ENCODE assay signal across 9 cellular contexts in genomic region chr1:44776749-44777068, GRCh38. TPM values are rescaled to one million over a fixed set of nuclear protein-coding genes. Genes with fewer than 3 reads are reported as not detected.
DNase-seq lines count a peak whose midpoint lies in the region; ATAC-seq and TF ChIP-seq lines count a peak whose summit lies in the region.
"Had no signal": no experiment of that assay in that cellular context is flagged by ENCODE, and none has a peak within 500 bp of the region (broad histone marks: within the 10 kb centered on the region; RNA-seq: fewer than 3 reads in every experiment).

No MANE protein-coding gene starts in this region.

- H3K36me3 Mint-ChIP-seq in CD4-positive, alpha-beta T cell (ENCODE audit: low read depth): peaks cover 57% of the 10 kb centered on the region
- H3K36me3 Mint-ChIP-seq in endodermal cell (ENCODE audit: low read depth): peaks cover 55% of the 10 kb centered on the region

- no peak overlapping the region for H3K23ac ChIP-seq in neuronal stem cell (ENCODE audit: low read depth, low read length, poor library complexity)

- peaks cover 46% of the 10 kb centered on the region for H3K79me2 ChIP-seq in PC-3 (ENCODE audit: low read length)

- H3K4ac ChIP-seq in neuronal stem cell (ENCODE audit: low read length): no peak overlapping the region

- H3K79me1 ChIP-seq in neuronal stem cell (ENCODE audit: low read depth, low read length): peaks cover 9% of the 10 kb centered on the region

- no peaks in the 10 kb centered on the region for H3K27me3 Mint-ChIP-seq in CD4-positive, alpha-beta T cell
- H3K27me3 Mint-ChIP-seq in endodermal cell (ENCODE audit: insufficient read depth): no peaks in the 10 kb centered on the region

- no peak overlapping the region for H2BK12ac ChIP-seq in neuronal stem cell (ENCODE audit: low read length)

- H2BK120ac ChIP-seq in neuronal stem cell (ENCODE audit: low read depth, low read length): no peak overlapping the region

- H2AK5ac ChIP-seq in neuronal stem cell (ENCODE audit: low read depth, low read length): no peak overlapping the region

- H3K4me3 Mint-ChIP-seq in CD4-positive, alpha-beta T cell: peak overlapping the region; percentile 90
- peak overlapping the region; percentile 87 for H3K4me3 Mint-ChIP-seq in endodermal cell

- H3K4me1 ChIP-seq in PC-3 (ENCODE audit: insufficient read depth, low read length) (peaks cover 15% of the 10 kb centered on the region), endodermal cell (ENCODE audit: control insufficient read depth, insufficient read depth, low read length) (no peaks in the 10 kb centered on the region), neuronal stem cell (ENCODE audit: control insufficient read depth in 2 of 2, insufficient read depth in 1 of 2, low read depth in 1 of 2, low read length in 2 of 2) (peaks cover 9 to 12% of the 10 kb centered on the region in 2 donors)

- H4K91ac ChIP-seq in neuronal stem cell (ENCODE audit: low read depth, low read length, poor library complexity): no peak overlapping the region

- H3K9ac ChIP-seq in PC-3 (ENCODE audit: low read length) (peak overlapping the region; percentile 98), endodermal cell (ENCODE audit: extremely low read depth, low read length, poor library complexity, severe bottlenecking) (peak overlapping the region; percentile 98), neuronal stem cell (ENCODE audit: low read depth, low read length, poor library complexity) (peak overlapping the region; percentile 87)

- H3K27ac ChIP-seq in CD4-positive, alpha-beta T cell (ENCODE audit: low read depth, low read length): peak overlapping the region; percentile 91
- H3K27ac ChIP-seq in PC-3 (ENCODE audit: low read length) (peak overlapping the region; percentile 63), endodermal cell (ENCODE audit: low read depth, low read length) (no peak overlapping the region), neuronal stem cell (replicated peaks; ENCODE audit: low read length) (no peak overlapping the region)

- H2AFZ ChIP-seq in PC-3 (ENCODE audit: low read length) (no peak overlapping the region), neuronal stem cell (ENCODE audit: low read length) (no peak overlapping the region)

- no peak overlapping the region for H4K8ac ChIP-seq in neuronal stem cell (ENCODE audit: low read depth, low read length)

- ATAC-seq in CD4-positive, alpha-beta T cell (ENCODE audit: poor library complexity): no peak
- ATAC-seq in PC-3: no peak

- TF ChIP-seq CTCF in CD4-positive, alpha-beta T cell (IDR thresholded peaks at IDR 0.05): no peak
- TF ChIP-seq CTCF in PC-3 (conservative IDR thresholded peaks at IDR 0.05; ENCODE audit: low read depth, low read length) (no peak), endodermal cell (conservative IDR thresholded peaks at IDR 0.05) (no peak)

- no peaks in the 10 kb centered on the region for H3K27me3 ChIP-seq in CD4-positive, alpha-beta T cell (ENCODE audit: control insufficient read depth, insufficient read depth, low read length)
- H3K27me3 ChIP-seq in PC-3 (ENCODE audit: low read length) (no peaks in the 10 kb centered on the region), endodermal cell (ENCODE audit: control insufficient read depth, insufficient read depth, low read length, poor library complexity, severe bottlenecking) (no peaks in the 10 kb centered on the region), neuronal stem cell (ENCODE audit: control insufficient read depth in 3 of 3, insufficient read depth in 3 of 3, low read depth in 1 of 3, low read length in 3 of 3) (no peaks in the 10 kb centered on the region)

- intact Hi-C loops in CD4-positive, alpha-beta T cell (cut with DNase I, micrococcal nuclease): loop anchor here in 1 of 2 experiments (2.0 to 10.0 kb wide), 7 partner anchors 36 to 718 kb away; partner anchors contain the start of genes ARMH1, MUTYH, RNU5D-1 and TESK2
- intact Hi-C loops in PC-3 (cut with micrococcal nuclease): no loop called here

- H3K9me3 ChIP-seq in CD4-positive, alpha-beta T cell (ENCODE audit: control insufficient read depth, low read length): no peaks in the 10 kb centered on the region
- no peaks in the 10 kb centered on the region for H3K9me3 ChIP-seq in PC-3 (ENCODE audit: low read length)
- no peaks in the 10 kb centered on the region for H3K9me3 ChIP-seq in endodermal cell (ENCODE audit: control insufficient read depth, low read length)
- no peaks in the 10 kb centered on the region for H3K9me3 ChIP-seq in neuronal stem cell (replicated peaks in 1 of 2; ENCODE audit: control insufficient read depth in 2 of 2, insufficient read depth in 1 of 2, low read depth in 1 of 2, low read length in 2 of 2)

- H3K4me2 ChIP-seq in PC-3 (ENCODE audit: low read length): peak overlapping the region; percentile 91
- H3K4me2 ChIP-seq in neuronal stem cell (ENCODE audit: insufficient read depth, low read length, poor library complexity, severe bottlenecking): peak overlapping the region; percentile 85

- no TSS peak for BruUV-seq in PC-3 (replicated peaks; lab: Mats Ljungman, UMichigan)

- DNase-seq in CD4-positive, alpha-beta T cell: no peak
- no peak for DNase-seq in PC-3
- no peak for DNase-seq in endodermal cell
- no peak for DNase-seq in neuronal stem cell (ENCODE audit: low spot score)
- no peak for DNase-seq in activated gamma-delta T cell treated with Interleukin-2 at 50 U/mL for 16 hours
- no peak for DNase-seq in GM03348 (ENCODE audit: low spot score)
- no peak for DNase-seq in GF-D8 (lab: John Stamatoyannopoulos, UW)
- DNase-seq in activated effector memory CD4-positive, alpha-beta T cell treated with anti-CD3 and anti-CD28 coated beads, Interleukin-2, amount 50 U/mL, for 16 hours: no peak
- DNase-seq: NCI-H774 had no signal

- no peak overlapping the region for H3K14ac ChIP-seq in neuronal stem cell (ENCODE audit: low read length)

- H3K27ac Mint-ChIP-seq in CD4-positive, alpha-beta T cell: peak overlapping the region; percentile 89
- peak overlapping the region; percentile 94 for H3K27ac Mint-ChIP-seq in endodermal cell

- H3K36me3 ChIP-seq in PC-3 (ENCODE audit: low read depth, low read length): peaks cover 55% of the 10 kb centered on the region
- H3K36me3 ChIP-seq in endodermal cell (ENCODE audit: control insufficient read depth, insufficient read depth, low read length): peaks cover 38% of the 10 kb centered on the region
- H3K36me3 ChIP-seq in neuronal stem cell (replicated peaks in 1 of 2; ENCODE audit: control insufficient read depth in 2 of 2, insufficient read depth in 2 of 2, low read length in 2 of 2): peaks cover 31 to 55% of the 10 kb centered on the region in 2 donors

- H3K18ac ChIP-seq in neuronal stem cell (ENCODE audit: low read length): no peak overlapping the region

- no peak overlapping the region for H2BK5ac ChIP-seq in neuronal stem cell (ENCODE audit: low read length)

- H3K4me1 Mint-ChIP-seq in CD4-positive, alpha-beta T cell (ENCODE audit: low read depth): peaks cover 54% of the 10 kb centered on the region
- peaks cover 17% of the 10 kb centered on the region for H3K4me1 Mint-ChIP-seq in endodermal cell

- POLR2A ChIA-PET in CD4-positive, alpha-beta T cell (lab: Charles Lee): interaction anchor here (0.7 to 4.5 kb wide), 16 partner anchors 9 to 723 kb away, joined by 4 to 65 read pairs (median 18); partner anchors contain the start of genes BEST4, BTBD19, CCDC163 and DYNLT4
- POLR2A ChIA-PET in PC-3 (lab: Charles Lee; ENCODE audit: unreplicated experiment): interaction anchor here (0.5 kb wide), 1 partner anchor 47 kb away, joined by 3 read pairs; no protein-coding TSS in a partner anchor

- WGBS in endodermal cell (ENCODE audit: insufficient coverage in 1 of 2, insufficient read length in 1 of 2), 2 experiments: 46 to 56% methylated on average over 9 to 11 of the region's 11 CpGs
- WGBS in neuronal stem cell (ENCODE audit: extremely low coverage in 2 of 2, insufficient read length in 2 of 2, insufficient replicate concordance in 1 of 2), 2 donors: no CpG with 5 or more reads among the region's 11 CpGs

- no peaks in the 10 kb centered on the region for H3K9me3 Mint-ChIP-seq in CD4-positive, alpha-beta T cell
- no peaks in the 10 kb centered on the region for H3K9me3 Mint-ChIP-seq in endodermal cell

- H3F3A ChIP-seq in PC-3 (ENCODE audit: low read length, unreplicated experiment): peaks cover 10% of the 10 kb centered on the region

- peaks cover 40% of the 10 kb centered on the region for H4K20me1 ChIP-seq in PC-3 (ENCODE audit: low read length)

- no peaks in the 10 kb centered on the region for H3K9me2 ChIP-seq in PC-3 (replicated peaks; ENCODE audit: low read length)

- H3K4me3 ChIP-seq in PC-3 (ENCODE audit: low read length) (peak overlapping the region; percentile 89), endodermal cell (ENCODE audit: low read length) (peak overlapping the region; percentile 98), neuronal stem cell (ENCODE audit: low read length in 2 of 2) (peak overlapping the region; percentile 77 to 95)

- CTCF ChIA-PET in CD4-positive, alpha-beta T cell (lab: Charles Lee): interaction anchor here (1.9 to 3.8 kb wide), 3 partner anchors 8 to 45 kb away, joined by 11 to 20 read pairs (median 14); partner anchors contain the start of genes PLK3 and RNU5D-1
- CTCF ChIA-PET in PC-3 (lab: Charles Lee): no interaction called here

- no peak overlapping the region for H2BK15ac ChIP-seq in neuronal stem cell (ENCODE audit: low read length)

RNA-seq across cellular contexts. Expression of gene RPS8, which starts 1.4 kb away (rescaled TPM):
- total RNA-seq in CD4-positive, alpha-beta T cell: 1,000 to 10,000 TPM; 3,394 to 3,436 TPM
- 1,533 and 1,663 TPM in 2 replicates for total RNA-seq in PC-3 (2014; rRNA removed)
- total RNA-seq in endodermal cell: 1,000 to 10,000 TPM; 2,014 to 2,050 TPM
- 2,479 TPM for polyA plus RNA-seq in endodermal cell (2013, experiment 1 of 2)
- 2,415 TPM for polyA plus RNA-seq in endodermal cell (2013, experiment 2 of 2)
- polyA plus RNA-seq in neuronal stem cell (2013, experiment 1 of 2): 7,805 TPM
- polyA plus RNA-seq in neuronal stem cell (2013, experiment 2 of 2): 7,922 TPM

RNA-seq across cellular contexts. Expression of gene BEST4, which starts 11.3 kb away (rescaled TPM):
- total RNA-seq in CD4-positive, alpha-beta T cell: 1 to 10 TPM; 1.0 TPM
- total RNA-seq in PC-3 (2014; rRNA removed): not detected in 2 replicates
- 1 to 10 TPM; 1.6 to 2.3 TPM for total RNA-seq in endodermal cell
- polyA plus RNA-seq in endodermal cell (2013, experiment 1 of 2): 0.89 TPM
- 0.99 TPM for polyA plus RNA-seq in endodermal cell (2013, experiment 2 of 2)
- 2.1 TPM for polyA plus RNA-seq in neuronal stem cell (2013, experiment 1 of 2)
- 1.9 TPM for polyA plus RNA-seq in neuronal stem cell (2013, experiment 2 of 2)

RNA-seq across cellular contexts. Expression of gene PLK3, which starts 23.5 kb away (rescaled TPM):
- 100 to 1,000 TPM; 794 TPM for total RNA-seq in CD4-positive, alpha-beta T cell
- total RNA-seq in PC-3 (2014; rRNA removed): 38.9 and 44.0 TPM in 2 replicates
- 1 to 10 TPM; 3.3 to 9.0 TPM for total RNA-seq in endodermal cell
- 27.1 TPM for polyA plus RNA-seq in endodermal cell (2013, experiment 1 of 2)
- 21.7 TPM for polyA plus RNA-seq in endodermal cell (2013, experiment 2 of 2)
- 8.3 TPM for polyA plus RNA-seq in neuronal stem cell (2013, experiment 1 of 2)
- 7.4 TPM for polyA plus RNA-seq in neuronal stem cell (2013, experiment 2 of 2)

RNA-seq across cellular contexts. Expression of gene DYNLT4, which starts 30.4 kb away (rescaled TPM):
- total RNA-seq in CD4-positive, alpha-beta T cell: 1 to 10 TPM; 1.8 to 2.1 TPM
- total RNA-seq in PC-3 (2014; rRNA removed) (2.0 and 3.4 TPM in 2 replicates), endodermal cell (under 1 TPM in 1 of 2 donors, not detected in 1; 0.64 TPM)
- polyA plus RNA-seq in endodermal cell (2013, experiment 1 of 2): not detected
- polyA plus RNA-seq in endodermal cell (2013, experiment 2 of 2): not detected
- polyA plus RNA-seq in neuronal stem cell (2013, experiment 1 of 2): not detected
- not detected for polyA plus RNA-seq in neuronal stem cell (2013, experiment 2 of 2)

RNA-seq across cellular contexts. Expression of gene BTBD19, which starts 31.6 kb away (rescaled TPM):
- total RNA-seq in CD4-positive, alpha-beta T cell: 10 to 100 TPM; 35.9 to 36.5 TPM
- total RNA-seq in PC-3 (2014; rRNA removed) (0.58 and 4.3 TPM in 2 replicates), endodermal cell (1 to 10 TPM; 7.4 to 7.9 TPM)
- polyA plus RNA-seq in endodermal cell (2013, experiment 1 of 2): 3.2 TPM
- 3.9 TPM for polyA plus RNA-seq in endodermal cell (2013, experiment 2 of 2)
- 2.2 TPM for polyA plus RNA-seq in neuronal stem cell (2013, experiment 1 of 2)
- 2.0 TPM for polyA plus RNA-seq in neuronal stem cell (2013, experiment 2 of 2)

Comparison
In these comparisons a context has a peak if more than half of its experiments do, and no peak if none do; other contexts are left out.
1. H3K27ac ChIP-seq: peak in CD4-positive, alpha-beta T cell (single experiment) and PC-3 (single experiment); none in endodermal cell (single experiment) and neuronal stem cell (single experiment).
2. RNA of gene PLK3, which starts 23.5 kb away (total RNA-seq): 794 TPM in CD4-positive, alpha-beta T cell; 38.9 to 44.0 TPM in PC-3 and 3.3 to 9.0 TPM in endodermal cell; every median in the first group is over 10 times any median in the second.
3. Peak in every context shown above with its lines, with median percentiles within 50 percentile points of each other: H3K4me3 ChIP-seq and H3K9ac ChIP-seq.